Comparison of ENCODE assay signal across 9 cellular contexts in genomic region chr4:127781303-127782024, GRCh38. TPM values are rescaled to one million over a fixed set of nuclear protein-coding genes. Genes with fewer than 3 reads are reported as not detected.
DNase-seq lines count a peak whose midpoint lies in the region; ATAC-seq and TF ChIP-seq lines count a peak whose summit lies in the region.
"Had no signal": no experiment of that assay in that cellular context is flagged by ENCODE, and none has a peak within 500 bp of the region (broad histone marks: within the 10 kb centered on the region; RNA-seq: fewer than 3 reads in every experiment).

No MANE protein-coding gene starts in this region.

- H3K27ac ChIP-seq in CD8-positive, alpha-beta memory T cell (ENCODE audit: low read depth, low read length): no peak overlapping the region
- H3K27ac ChIP-seq in adipose tissue (ENCODE audit: low read depth, low read length) (peak overlapping the region; percentile 12), prostate gland (peak overlapping the region; percentile 72 to 76)

- DNase-seq in CD8-positive, alpha-beta memory T cell: no peak
- DNase-seq in left ventricle myocardium superior (peak; percentile 79), prostate gland (ENCODE audit: low spot score) (peak; percentile 32), NCI-H446 treated with DMSO at 0.1 percent for 48 hours (lab: John Stamatoyannopoulos, UW) (no peak), SHP77 (lab: John Stamatoyannopoulos, UW) (no peak)

- peaks cover 15 to 21% (median 20%) of the 10 kb centered on the region in 3 donors for H3K4me1 Mint-ChIP-seq in CD8-positive, alpha-beta memory T cell

- CTCF ChIA-PET in CD8-positive, alpha-beta memory T cell (lab: Charles Lee): no interaction called here

- H3K4me1 ChIP-seq in CD8-positive, alpha-beta memory T cell (ENCODE audit: insufficient read depth, low read length): peaks cover 4% of the 10 kb centered on the region
- H3K4me1 ChIP-seq in prostate gland (replicated peaks): no peaks in the 10 kb centered on the region

- H3K9me3 Mint-ChIP-seq in CD8-positive, alpha-beta memory T cell: peaks cover 0 to 5% (median 0%) of the 10 kb centered on the region in 5 donors

- peak overlapping the region; percentile 69 to 87 (median 80) for H3K4me3 Mint-ChIP-seq in CD8-positive, alpha-beta memory T cell

- H3K36me3 Mint-ChIP-seq in CD8-positive, alpha-beta memory T cell: peaks cover 0 to 1% (median 0%) of the 10 kb centered on the region in 3 donors

- H3K4me3 ChIP-seq in CD8-positive, alpha-beta memory T cell (ENCODE audit: low read length): no peak overlapping the region
- peak overlapping the region; percentile 61 for H3K4me3 ChIP-seq in prostate gland

- 8 to 15% (median 15%) methylated on average over 39 to 43 of the region's 43 CpGs for WGBS in adipose tissue, 3 donors
- 15% methylated on average over 34 of the region's 43 CpGs for WGBS in prostate gland

- peak in 1 of 4 experiments; percentile 2 for TF ChIP-seq CTCF in prostate gland (IDR thresholded peaks at IDR 0.05)

- H3K27me3 ChIP-seq in CD8-positive, alpha-beta memory T cell (ENCODE audit: insufficient read depth, low read length, poor library complexity, severe bottlenecking): peaks cover 36% of the 10 kb centered on the region
- no peaks in the 10 kb centered on the region for H3K27me3 ChIP-seq in prostate gland (replicated peaks; ENCODE audit: insufficient read depth)

- no peaks in the 10 kb centered on the region for H3K36me3 ChIP-seq in CD8-positive, alpha-beta memory T cell (ENCODE audit: insufficient read depth, low read length)
- no peaks in the 10 kb centered on the region for H3K36me3 ChIP-seq in prostate gland

- intact Hi-C loops in left ventricle myocardium superior (cut with micrococcal nuclease) (no loop called here), prostate gland (cut with DNase I) (loop anchor here (5.0 to 10.0 kb wide), 2 partner anchors 101 to 183 kb away; partner anchors contain the start of genes ABHD18, MFSD8 and PLK4)

- TF ChIP-seq POLR2A in prostate gland (IDR thresholded peaks at IDR 0.05): no peak

- H3K9me3 ChIP-seq in CD8-positive, alpha-beta memory T cell (ENCODE audit: low read length): no peaks in the 10 kb centered on the region
- no peaks in the 10 kb centered on the region for H3K9me3 ChIP-seq in prostate gland

- POLR2A ChIA-PET in CD8-positive, alpha-beta memory T cell (lab: Charles Lee): no interaction called here

- peaks cover 55 to 80% of the 10 kb centered on the region in 2 donors for H3K27me3 Mint-ChIP-seq in CD8-positive, alpha-beta memory T cell

- ATAC-seq in GM19463 (IDR thresholded peaks at IDR 0.05; ENCODE audit: unreplicated experiment) (peak; percentile 42), HG03558 (IDR thresholded peaks at IDR 0.05; ENCODE audit: extremely low read depth, unreplicated experiment) (peak; percentile 20), left ventricle myocardium superior (peak; percentile 72)

- H3K27ac Mint-ChIP-seq in CD8-positive, alpha-beta memory T cell: peak overlapping the region in 1 of 8 donors; percentile 34

RNA-seq across cellular contexts. Expression of gene HSPA4L, which starts 0.7 kb away (rescaled TPM):
- total RNA-seq in CD8-positive, alpha-beta memory T cell: under 1 TPM; 0.50 to 0.55 TPM
- polyA plus RNA-seq in CD8-positive, alpha-beta memory T cell: not detected
- under 1 TPM; 0.45 to 0.85 (median 0.77) TPM for polyA plus RNA-seq in adipose tissue
- total RNA-seq in left ventricle myocardium superior (10.9 TPM), prostate gland (10 to 100 TPM in 1 of 2 donors, 1 to 10 TPM in 1; 8.8 to 12.9 TPM)

RNA-seq across cellular contexts. Expression of gene SLC25A31, which starts 51.3 kb away (rescaled TPM):
- total RNA-seq in CD8-positive, alpha-beta memory T cell: not detected
- not detected for polyA plus RNA-seq in CD8-positive, alpha-beta memory T cell
- not detected for polyA plus RNA-seq in adipose tissue
- total RNA-seq in left ventricle myocardium superior (not detected), prostate gland (1 to 10 TPM in 1 of 2 donors, not detected in 1; 7.7 TPM)
- total RNA-seq: activated CD8-positive, alpha-beta memory T cell treated with anti-CD3 and anti-CD28 coated beads for 36 hours had no signal

Comparison
In these comparisons a context has a peak if more than half of its experiments do, and no peak if none do; other contexts are left out.
1. DNase-seq: peak in left ventricle myocardium superior (single experiment) and prostate gland (single experiment); none in CD8-positive, alpha-beta memory T cell (0 of 5), NCI-H446 treated with DMSO at 0.1 percent for 48 hours (single experiment) and SHP77 (0 of 2).
2. ATAC-seq: peak in every context shown above with its lines; median percentile 72 in left ventricle myocardium superior; 42 in GM19463; 20 in HG03558.